ENCODE assay signal across 8 cellular contexts in the genomic region with DNA sequence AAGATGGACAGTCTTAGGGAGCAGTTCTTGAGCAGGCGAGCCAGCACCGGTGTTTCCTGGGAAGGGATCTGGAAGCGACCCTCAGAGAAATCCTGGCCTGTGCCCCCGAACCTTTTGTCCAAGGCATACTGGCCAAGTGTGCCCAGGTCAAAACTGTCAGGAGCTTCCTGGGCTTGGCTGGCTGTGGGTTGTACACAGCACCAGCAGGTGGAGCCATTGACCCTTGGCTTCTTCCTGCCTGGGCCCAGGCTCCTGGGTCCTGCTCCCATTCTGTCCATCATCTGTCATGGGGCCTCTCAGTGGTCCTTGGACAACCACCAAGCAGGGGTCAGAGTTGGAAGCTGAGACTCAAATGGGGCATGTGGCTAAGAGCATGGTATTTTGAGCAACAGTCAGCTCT. TPM values are rescaled to one million over a fixed set of nuclear protein-coding genes. Genes with fewer than 3 reads are reported as not detected.
A peak's percentile ranks its signal among the peaks of the same experiment; 100 is the strongest.
DNase-seq lines count a peak whose midpoint lies in the region; ATAC-seq, FAIRE-seq and TF ChIP-seq lines count a peak whose summit lies in the region.
"Not testable (repeated sequence)": the region's sequence is repeated elsewhere in the genome, so short reads cannot be mapped to it uniquely, and the experiment has no call there.
"Had no signal": no experiment of that assay in that cellular context is flagged by ENCODE, and none has a peak within 500 bp of the region (broad histone marks: within the 10 kb centered on the region; RNA-seq: fewer than 3 reads in every experiment).

No MANE protein-coding gene starts in this region.

- H3K4me3 ChIP-seq in endothelial cell of umbilical vein (replicated peaks in 1 of 3; ENCODE audit: insufficient read depth in 1 of 3, low read depth in 1 of 3, low read length in 3 of 3); parathyroid adenoma (ENCODE audit: low read depth, low read length): not testable (repeated sequence)

- H3K27me3 Mint-ChIP-seq in WTC11 (ENCODE audit: low read depth); activated naive CD4-positive, alpha-beta T cell treated with anti-CD3 and anti-CD28 coated beads, Interleukin-2, amount 10 ng/mL, durations not matched to agents 7 days and 5 days: not testable (repeated sequence)

- dilution Hi-C loops in endothelial cell of umbilical vein (cut with MboI; ENCODE audit: extremely low pct_ligation_motif_present, low sequenced_read_pairs): not testable (repeated sequence)

- H3K79me2 ChIP-seq in endothelial cell of umbilical vein (ENCODE audit: control insufficient read depth, insufficient read depth, low read length); parathyroid adenoma: not testable (repeated sequence)

- not testable (repeated sequence) for H3K9ac ChIP-seq in endothelial cell of umbilical vein (replicated peaks; ENCODE audit: extremely low read depth, insufficient read depth, low read length); parathyroid adenoma

- not testable (repeated sequence) for DNase-seq in GM13976 (ENCODE audit: low spot score); WTC11 (ENCODE audit: low spot score); endothelial cell of umbilical vein (ENCODE audit: low read depth, low spot score)
- DNase-seq in activated naive CD4-positive, alpha-beta T cell treated with anti-CD3 and anti-CD28 coated beads, Interleukin-2, amount 10 ng/mL, durations not matched to agents 7 days and 5 days: peak; percentile 48
- peak; percentile 81 for DNase-seq in left lobe of liver (ENCODE audit: low spot score)
- peak; percentile 0 for DNase-seq in stimulated activated CD8-positive, alpha-beta memory T cell treated with anti-CD3 and anti-CD28 coated beads, Interleukin-15, amount 100 ng/mL, for 1 hour (ENCODE audit: low read depth)

- not testable (repeated sequence) for H3K9me1 ChIP-seq in endothelial cell of umbilical vein (replicated peaks; ENCODE audit: control insufficient read depth, extremely low read depth, insufficient read depth, low read length)

- H3K4me1 ChIP-seq in endothelial cell of umbilical vein (ENCODE audit: control insufficient read depth, extremely low read depth, insufficient read depth, low read length); parathyroid adenoma: not testable (repeated sequence)

- H3K36me3 ChIP-seq in endothelial cell of umbilical vein (ENCODE audit: control insufficient read depth in 2 of 2, extremely low read depth in 1 of 2, insufficient read depth in 2 of 2, low read length in 2 of 2); parathyroid adenoma (ENCODE audit: control insufficient read depth, insufficient read depth, low read length): not testable (repeated sequence)

- not testable (repeated sequence) for H3K9me3 Mint-ChIP-seq in WTC11; activated naive CD4-positive, alpha-beta T cell treated with anti-CD3 and anti-CD28 coated beads, Interleukin-2, amount 10 ng/mL, durations not matched to agents 7 days and 5 days

- H3K4me2 ChIP-seq in endothelial cell of umbilical vein (ENCODE audit: insufficient read depth, low read length); parathyroid adenoma (ENCODE audit: low read length): not testable (repeated sequence)

- in situ Hi-C loops in GM13976 (cut with MboI; ENCODE audit: low sequenced_read_pairs, unreplicated experiment): not testable (repeated sequence)

- ATAC-seq in WTC11: peak; percentile 40
- peak; percentile 74 for ATAC-seq in left lobe of liver

- peak; percentile 92 for FAIRE-seq in endothelial cell of umbilical vein (lab: Jason Lieb, UNC)

- peak; percentile 24 for TF ChIP-seq CTCF in GM13976 (IDR thresholded peaks at IDR 0.05; ENCODE audit: borderline replicate concordance, control extremely low read depth, extremely low read depth, insufficient read depth, missing control alignments)
- not testable (repeated sequence) for TF ChIP-seq CTCF in WTC11 (IDR thresholded peaks at IDR 0.05)
- peak in 1 of 2 donors; percentile 8 for TF ChIP-seq CTCF in endothelial cell of umbilical vein (IDR thresholded peaks at IDR 0.05; ENCODE audit: extremely low read depth in 1 of 2, insufficient read depth in 1 of 2, low read depth in 1 of 2, low read length in 2 of 2)
- peak; percentile 14 for TF ChIP-seq CTCF in parathyroid adenoma (IDR thresholded peaks at IDR 0.05)

- not testable (repeated sequence) for H2AFZ ChIP-seq in endothelial cell of umbilical vein (ENCODE audit: low read depth, low read length); parathyroid adenoma

- H3K36me3 Mint-ChIP-seq in WTC11; activated naive CD4-positive, alpha-beta T cell treated with anti-CD3 and anti-CD28 coated beads, Interleukin-2, amount 10 ng/mL, durations not matched to agents 7 days and 5 days: not testable (repeated sequence)

- H3K27ac Mint-ChIP-seq in WTC11; activated naive CD4-positive, alpha-beta T cell treated with anti-CD3 and anti-CD28 coated beads, Interleukin-2, amount 10 ng/mL, durations not matched to agents 7 days and 5 days: not testable (repeated sequence)

- H3K9me3 ChIP-seq in endothelial cell of umbilical vein (replicated peaks; ENCODE audit: control insufficient read depth, insufficient read depth, low read length); parathyroid adenoma (ENCODE audit: control insufficient read depth, low read length): not testable (repeated sequence)

- not testable (repeated sequence) for H4K20me1 ChIP-seq in endothelial cell of umbilical vein (replicated peaks; ENCODE audit: control insufficient read depth, extremely low read depth, insufficient read depth, low read length)

- H3K4me1 Mint-ChIP-seq in WTC11; activated naive CD4-positive, alpha-beta T cell treated with anti-CD3 and anti-CD28 coated beads, Interleukin-2, amount 10 ng/mL, durations not matched to agents 7 days and 5 days: not testable (repeated sequence)

- not testable (repeated sequence) for H3K4me3 Mint-ChIP-seq in WTC11; activated naive CD4-positive, alpha-beta T cell treated with anti-CD3 and anti-CD28 coated beads, Interleukin-2, amount 10 ng/mL, durations not matched to agents 7 days and 5 days

- CTCF ChIA-PET in WTC11 (lab: Charles Lee); activated naive CD4-positive, alpha-beta T cell treated with anti-CD3 and anti-CD28 coated beads, Interleukin-2, amount 10 ng/mL, durations not matched to agents 7 days and 5 days (lab: Charles Lee); endothelial cell of umbilical vein (lab: Charles Lee): not testable (repeated sequence)

- not testable (repeated sequence) for H3K27me3 ChIP-seq in endothelial cell of umbilical vein (ENCODE audit: control insufficient read depth in 2 of 2, insufficient read depth in 2 of 2, low read length in 2 of 2); parathyroid adenoma (ENCODE audit: control insufficient read depth, insufficient read depth, low read length)

- POLR2A ChIA-PET in WTC11 (lab: Charles Lee); endothelial cell of umbilical vein (lab: Charles Lee): not testable (repeated sequence)

- H3K27ac ChIP-seq in endothelial cell of umbilical vein (ENCODE audit: insufficient read depth, low read depth, low read length): peak overlapping the region; percentile 18
- H3K27ac ChIP-seq in parathyroid adenoma: not testable (repeated sequence)

- not testable (repeated sequence) for TF ChIP-seq POLR2A in endothelial cell of umbilical vein (IDR thresholded peaks at IDR 0.05; ENCODE audit: low read depth, low read length)

- not testable (repeated sequence) for BruUV-seq in endothelial cell of umbilical vein (replicated peaks; lab: Mats Ljungman, UMichigan)

- intact Hi-C loops in endothelial cell of umbilical vein (cut with micrococcal nuclease): not testable (repeated sequence)

RNA-seq across cellular contexts. Expression of a gene that starts 15.0 kb away (rescaled TPM):
- total RNA-seq in WTC11 (2021) (0.50 to 0.60 TPM (median 0.55 TPM) in 3 replicates), endothelial cell of umbilical vein (52.5 and 55.1 TPM in 2 replicates), left lobe of liver (3.0 TPM)
- 20.7 and 22.8 TPM in 2 replicates for polyA plus RNA-seq in endothelial cell of umbilical vein
- 8.0 and 9.0 TPM in 2 replicates for polyA plus RNA-seq in endothelial cell of umbilical vein (2011; cell fraction: cytosol; rRNA removed)
- polyA plus RNA-seq in endothelial cell of umbilical vein (2011; cell fraction: nucleus; rRNA removed): 63.3 and 74.7 TPM in 2 replicates
- polyA plus RNA-seq in endothelial cell of umbilical vein (2012): 14.8 and 15.1 TPM in 2 replicates
- 35.8 and 44.0 TPM in 2 replicates for polyA minus RNA-seq in endothelial cell of umbilical vein
- not detected for polyA minus RNA-seq in endothelial cell of umbilical vein (2011; cell fraction: cytosol; rRNA and poly(A)+ RNA removed)
- polyA minus RNA-seq in endothelial cell of umbilical vein (2011; cell fraction: nucleus; rRNA and poly(A)+ RNA removed): 37.3 and 55.9 TPM in 2 replicates
- total RNA-seq: kidney epithelial cell had no signal

Comparison
In these comparisons a context has a peak if more than half of its experiments do, and no peak if none do; other contexts are left out.
1. RNA of a gene that starts 15.0 kb away (total RNA-seq): 52.5 to 55.1 TPM in endothelial cell of umbilical vein; 3.0 TPM in left lobe of liver (single experiment) and 0.50 to 0.60 TPM in WTC11; every median in the first group is over 10 times any median in the second.